In the genomic region with DNA sequence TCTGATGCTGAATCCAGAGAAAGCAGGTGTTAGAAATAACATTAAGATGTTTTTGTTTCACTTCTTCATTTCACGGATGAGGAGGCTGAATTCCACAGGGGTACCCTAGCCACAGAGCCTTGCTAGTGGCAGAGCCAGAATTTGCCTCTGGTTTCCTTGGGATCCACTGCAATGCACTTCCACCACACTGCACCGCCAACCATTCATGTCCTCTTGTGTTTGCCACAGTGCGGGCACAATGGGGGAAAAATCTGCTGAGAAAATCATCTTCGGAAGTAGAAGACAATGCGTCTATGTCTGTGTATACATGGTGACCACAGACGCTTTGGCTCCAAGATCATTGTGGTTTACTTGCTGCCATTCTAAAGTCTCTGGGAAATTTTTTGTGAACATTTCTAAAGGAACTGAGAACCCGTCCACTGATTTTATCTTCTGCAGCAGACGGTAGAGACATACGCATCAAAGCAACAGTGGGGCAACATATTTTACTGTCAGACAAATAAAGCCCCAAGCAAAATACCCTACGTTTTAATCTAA, we compare ENCODE assay signal across 10 cellular contexts. TPM values are rescaled to one million over a fixed set of nuclear protein-coding genes. Genes with fewer than 3 reads are reported as not detected.
DNase-seq lines count a peak whose midpoint lies in the region; ATAC-seq, FAIRE-seq and TF ChIP-seq lines count a peak whose summit lies in the region.
"Had no signal": no experiment of that assay in that cellular context is flagged by ENCODE, and none has a peak within 500 bp of the region (broad histone marks: within the 10 kb centered on the region; RNA-seq: fewer than 3 reads in every experiment).

No MANE protein-coding gene starts in this region.

- H3K4me3 ChIP-seq in Jurkat, Clone E6-1 (ENCODE audit: low read length) = peak overlapping the region; percentile 1

- POLR2A ChIA-PET in activated CD4-positive, alpha-beta memory T cell treated with anti-CD3 and anti-CD28 coated beads for 36 hours (lab: Charles Lee) = interaction anchor here (0.6 to 3.8 kb wide), 10 partner anchors 9 to 310 kb away, joined by 3 to 23 read pairs (median 3); a partner anchor contains a TSS
- POLR2A ChIA-PET in RWPE1 (lab: Yijun Ruan, JAX; ENCODE audit: low non-redundant PET) = no interaction called here

- CTCF ChIA-PET in activated CD4-positive, alpha-beta memory T cell treated with anti-CD3 and anti-CD28 coated beads for 36 hours (lab: Charles Lee) = interaction anchor here (0.7 to 1.2 kb wide), 4 partner anchors 17 to 37 kb away, joined by 3 to 4 read pairs (median 3); no protein-coding TSS in a partner anchor
- CTCF ChIA-PET in RWPE1 (lab: Yijun Ruan, JAX) = no interaction called here

- H3K27me3 Mint-ChIP-seq in activated CD4-positive, alpha-beta memory T cell treated with anti-CD3 and anti-CD28 coated beads for 36 hours = no peaks in the 10 kb centered on the region
- H3K27me3 Mint-ChIP-seq in endothelial cell (ENCODE audit: unreplicated experiment) = no peaks in the 10 kb centered on the region

- no peaks in the 10 kb centered on the region for H3K9me3 Mint-ChIP-seq in activated CD4-positive, alpha-beta memory T cell treated with anti-CD3 and anti-CD28 coated beads for 36 hours
- H3K9me3 Mint-ChIP-seq in endothelial cell (ENCODE audit: unreplicated experiment) = no peaks in the 10 kb centered on the region

- H3K27ac Mint-ChIP-seq in activated CD4-positive, alpha-beta memory T cell treated with anti-CD3 and anti-CD28 coated beads for 36 hours = peak overlapping the region; percentile 89
- H3K27ac Mint-ChIP-seq in endothelial cell (ENCODE audit: unreplicated experiment) = no peak overlapping the region

- TF ChIP-seq CTCF in endothelial cell (IDR thresholded peaks at IDR 0.05; ENCODE audit: unreplicated experiment) = no peak
- no peak for TF ChIP-seq CTCF in D721Med (IDR thresholded peaks at IDR 0.05; ENCODE audit: insufficient read depth, missing control alignments)
- TF ChIP-seq CTCF in RWPE1 (conservative IDR thresholded peaks at IDR 0.05; ENCODE audit: low read depth) = no peak

- peaks cover 69% of the 10 kb centered on the region for H3K36me3 Mint-ChIP-seq in activated CD4-positive, alpha-beta memory T cell treated with anti-CD3 and anti-CD28 coated beads for 36 hours
- no peaks in the 10 kb centered on the region for H3K36me3 Mint-ChIP-seq in endothelial cell (ENCODE audit: low read depth, unreplicated experiment)

- peak; percentile 76 for ATAC-seq in GM18868 (IDR thresholded peaks at IDR 0.05; ENCODE audit: unreplicated experiment)

- peak; percentile 95 for DNase-seq in Jurkat, Clone E6-1 (ENCODE audit: low read depth, low spot score)
- peak; percentile 59 for DNase-seq in activated CD4-positive, alpha-beta memory T cell treated with anti-CD3 and anti-CD28 coated beads for 36 hours
- DNase-seq in left kidney (ENCODE audit: low read depth, low spot score) = peak; percentile 9
- no peak for DNase-seq in COR-L47 (lab: John Stamatoyannopoulos, UW)
- no peak for DNase-seq in endothelial cell (ENCODE audit: low spot score)
- DNase-seq in D721Med (ENCODE audit: insufficient read length, low spot score) = no peak
- DNase-seq in RWPE1 (ENCODE audit: low spot score) = no peak
- DNase-seq: hypothalamus, NCI-H69 had no signal

- H3K27ac ChIP-seq in RWPE1 = no peak overlapping the region

- peak overlapping the region; percentile 65 for H3K4me3 Mint-ChIP-seq in activated CD4-positive, alpha-beta memory T cell treated with anti-CD3 and anti-CD28 coated beads for 36 hours
- H3K4me3 Mint-ChIP-seq in endothelial cell (ENCODE audit: unreplicated experiment) = no peak overlapping the region

- H3K4me1 Mint-ChIP-seq in activated CD4-positive, alpha-beta memory T cell treated with anti-CD3 and anti-CD28 coated beads for 36 hours (ENCODE audit: low read depth) = peaks cover 82% of the 10 kb centered on the region
- H3K4me1 Mint-ChIP-seq in endothelial cell (ENCODE audit: unreplicated experiment) = peaks cover 2% of the 10 kb centered on the region

- intact Hi-C loops in activated CD4-positive, alpha-beta memory T cell treated with anti-CD3 and anti-CD28 coated beads for 36 hours (cut with micrococcal nuclease) = loop anchor here (2.0 kb wide), 2 partner anchors 17 to 37 kb away; no protein-coding TSS in a partner anchor

- no peak for FAIRE-seq in D721Med (lab: Jason Lieb, UNC)

RNA-seq across cellular contexts. Expression of a gene that starts 14.9 kb away (rescaled TPM):
- polyA plus RNA-seq in Jurkat, Clone E6-1 (2012; ENCODE audit: insufficient read depth, insufficient read length) = 0.57 TPM
- 100 to 1,000 TPM; 187 to 190 TPM for total RNA-seq in activated CD4-positive, alpha-beta memory T cell treated with anti-CD3 and anti-CD28 coated beads for 36 hours
- not detected for total RNA-seq in endothelial cell (ENCODE audit: unreplicated experiment)

Comparison
In these comparisons a context has a peak if more than half of its experiments do, and no peak if none do; other contexts are left out.
1. DNase-seq: peak in Jurkat, Clone E6-1 (single experiment), activated CD4-positive, alpha-beta memory T cell treated with anti-CD3 and anti-CD28 coated beads for 36 hours (single experiment) and left kidney (single experiment); none in COR-L47 (single experiment), endothelial cell (single experiment), D721Med (single experiment) and RWPE1 (single experiment).
2. RNA of a gene that starts 14.9 kb away (total RNA-seq): 187 to 190 TPM in activated CD4-positive, alpha-beta memory T cell treated with anti-CD3 and anti-CD28 coated beads for 36 hours; not detected in endothelial cell (single experiment); every median in the first group is over 100 times any median in the second.